In the genomic region with DNA sequence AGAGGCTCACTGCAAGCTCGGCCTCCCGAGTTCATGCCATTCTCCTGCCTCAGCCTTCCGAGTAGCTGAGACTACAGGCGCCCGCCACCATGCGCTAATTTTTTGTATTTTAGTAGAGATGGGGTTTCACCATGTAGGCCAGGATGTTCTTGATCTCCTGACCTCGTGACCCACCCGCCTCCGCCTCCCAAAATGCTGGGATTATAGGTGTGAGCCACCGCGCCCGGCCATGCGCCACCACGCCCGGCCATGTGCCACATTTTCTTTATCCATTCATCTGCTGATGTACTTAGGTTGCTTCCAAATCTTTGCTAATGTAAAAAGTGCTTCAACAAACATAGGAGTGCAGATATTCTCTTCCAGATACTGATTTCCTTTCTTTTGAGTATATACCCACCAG, we compare ENCODE assay signal across 9 cellular contexts.
"Had no signal": no experiment of that assay in that cellular context is flagged by ENCODE, and none has a peak within 500 bp of the region (broad histone marks: within the 10 kb centered on the region; RNA-seq: fewer than 3 reads in every experiment).

No MANE protein-coding gene starts in this region.

- H3K4me3 ChIP-seq: GM23248, GM23338, HAP-1 had no signal

- H3K4me1 Mint-ChIP-seq: GM23338, H9 had no signal

- DNase-seq: GM23248, GOT3, H7, H9, HCEC 1CT, HFFc6 had no signal

- ATAC-seq: GM23338, HCT116 had no signal

- H3K36me3 ChIP-seq: HAP-1 had no signal

- H3K4me3 Mint-ChIP-seq: GM23338, H9, HFFc6 had no signal

- H3K27ac ChIP-seq: GM23248 had no signal

- H3K4me1 ChIP-seq: HAP-1 had no signal

- H3K27ac Mint-ChIP-seq: GM23338, H9, HFFc6 had no signal
